ENCODE assay signal across 8 cellular contexts in the genomic region with DNA sequence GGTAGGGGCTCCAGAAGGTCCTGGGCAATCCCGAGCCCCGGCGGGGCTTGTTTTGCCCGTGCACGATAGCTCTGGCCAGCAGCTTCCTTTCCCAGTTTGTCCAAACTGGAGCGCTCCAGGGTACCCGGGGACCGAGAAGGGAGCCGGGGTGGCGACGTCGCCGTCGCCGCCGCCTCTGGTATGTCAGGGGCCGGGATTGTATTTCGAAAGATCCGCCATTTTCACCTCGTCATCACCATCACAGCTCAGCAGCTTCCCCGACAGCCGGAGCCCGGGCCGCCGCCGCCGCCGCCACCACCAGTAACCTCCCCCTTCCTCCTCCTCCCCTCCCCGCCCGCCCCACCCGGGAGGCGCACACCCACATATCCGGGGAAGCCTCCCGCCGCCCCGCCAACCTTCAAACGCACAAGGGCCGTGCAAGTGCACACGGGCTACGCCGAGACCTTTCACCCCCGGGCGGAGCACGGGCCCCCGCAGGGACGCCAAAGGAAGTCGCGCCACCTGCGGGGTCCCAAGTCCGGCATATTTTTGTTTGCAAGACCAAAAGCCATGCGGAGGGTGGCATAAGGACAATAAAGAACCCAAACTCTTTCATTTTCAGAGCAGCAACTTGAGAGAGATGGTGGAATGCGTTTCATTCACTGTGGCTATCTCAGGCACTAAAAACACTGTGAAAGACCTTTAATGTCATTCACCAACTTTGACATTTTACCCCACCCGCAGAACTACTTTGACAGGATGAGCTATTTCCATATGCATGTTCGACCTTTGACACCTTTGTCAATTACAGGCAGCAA. TPM values are rescaled to one million over a fixed set of nuclear protein-coding genes. Genes with fewer than 3 reads are reported as not detected.
DNase-seq lines count a peak whose midpoint lies in the region; ATAC-seq and TF ChIP-seq lines count a peak whose summit lies in the region.

A gene (minus strand): TSS at position 302 of the 797 bp plus-strand sequence. CDS start 25,979 bp downstream, outside the sequence.

- no peaks in the 10 kb centered on the region for H3K9me3 Mint-ChIP-seq in endothelial cell (ENCODE audit: unreplicated experiment)

- H3K9me2 ChIP-seq in OCI-LY7 (ENCODE audit: insufficient read depth, low read length): no peaks in the 10 kb centered on the region

- CTCF ChIA-PET in BJ (lab: Yijun Ruan, JAX) (interaction anchor here (1.2 kb wide), 1 partner anchor 254 kb away, joined by 3 read pairs; no protein-coding TSS in a partner anchor), OCI-LY7 (lab: Charles Lee; ENCODE audit: unreplicated experiment) (interaction anchor here (0.9 to 1.3 kb wide), 3 partner anchors 20 to 27 kb away, joined by 3 to 5 read pairs (median 4); a partner anchor contains a TSS)

- peak within 1 kb of the TSS; percentile 92 for H3K27ac Mint-ChIP-seq in endothelial cell (ENCODE audit: unreplicated experiment)

- H3K4me1 Mint-ChIP-seq in endothelial cell (ENCODE audit: unreplicated experiment): peaks cover 29% of the 10 kb centered on the region

- no peaks in the 10 kb centered on the region for H3K27me3 ChIP-seq in BJ (ENCODE audit: control insufficient read depth, insufficient read depth, low read length)

- H3K79me2 ChIP-seq in OCI-LY7 (ENCODE audit: insufficient read depth, low read depth, low read length): peaks cover 66% of the 10 kb centered on the region

- H3K36me3 ChIP-seq in BJ (ENCODE audit: control insufficient read depth, insufficient read depth, low read length): no peaks in the 10 kb centered on the region
- H3K36me3 ChIP-seq in OCI-LY7 (ENCODE audit: insufficient read depth, low read length): peaks cover 14% of the 10 kb centered on the region

- ATAC-seq in HG03432 (IDR thresholded peaks at IDR 0.05; ENCODE audit: unreplicated experiment): peak; percentile 58

- peaks cover 29% of the 10 kb centered on the region for H3K4me1 ChIP-seq in OCI-LY7 (ENCODE audit: insufficient read depth, low read length, poor library complexity, severe bottlenecking)

- BruUV-seq in OCI-LY7 (replicated peaks; lab: Mats Ljungman, UMichigan): TSS peak; percentile 75

- POLR2A ChIA-PET in BJ (lab: Charles Lee): interaction anchor here (0.6 to 0.7 kb wide), 4 partner anchors 13 to 503 kb away, joined by 3 to 21 read pairs (median 13); a partner anchor contains a TSS
- POLR2A ChIA-PET in OCI-LY7 (lab: Charles Lee): interaction anchor here (0.5 to 4.3 kb wide), 30 partner anchors 8 to 357 kb away, joined by 3 to 52 read pairs (median 4); a partner anchor contains a TSS

- H4K20me1 ChIP-seq in OCI-LY7 (ENCODE audit: insufficient read depth, low read length): peaks cover 7% of the 10 kb centered on the region; the same call in 1 of the 2 replicates

- H3K4me3 Mint-ChIP-seq in endothelial cell (ENCODE audit: unreplicated experiment): peak within 1 kb of the TSS; percentile 98

- H2AFZ ChIP-seq in OCI-LY7 (ENCODE audit: low read length): peak within 1 kb of the TSS; percentile 61; the same call in 1 of the 2 replicates

- peak within 1 kb of the TSS; percentile 96 for H3K4me2 ChIP-seq in OCI-LY7 (ENCODE audit: low read length)

- H3K4me3 ChIP-seq in BJ (ENCODE audit: low read depth, low read length) (peak within 1 kb of the TSS; percentile 69), OCI-LY7 (ENCODE audit: low read depth, low read length, poor library complexity, severe bottlenecking) (peak within 1 kb of the TSS; percentile 97)

- no peaks in the 10 kb centered on the region for H3K9me3 ChIP-seq in OCI-LY7 (ENCODE audit: low read length)

- H3K36me3 Mint-ChIP-seq in endothelial cell (ENCODE audit: low read depth, unreplicated experiment): peaks cover 5% of the 10 kb centered on the region

- H3K27ac ChIP-seq in OCI-LY7 (ENCODE audit: low read depth, low read length, poor library complexity, severe bottlenecking): peak within 1 kb of the TSS; percentile 92

- intact Hi-C loops in OCI-LY7 (cut with micrococcal nuclease; ENCODE audit: unreplicated experiment): loop anchor here (1.0 to 5.0 kb wide), 4 partner anchors 110 to 638 kb away; a partner anchor contains a TSS

- peak; percentile 56 for TF ChIP-seq POLR2A in GM19099 (IDR thresholded peaks at IDR 0.05; ENCODE audit: extremely low read depth, insufficient read length, low read depth)

- H3K27me3 Mint-ChIP-seq in endothelial cell (ENCODE audit: unreplicated experiment): peaks cover 11% of the 10 kb centered on the region

- TF ChIP-seq CTCF in BJ (IDR thresholded peaks at IDR 0.05; ENCODE audit: insufficient read depth, low read depth, low read length) (no peak), OCI-LY7 (conservative IDR thresholded peaks at IDR 0.05; ENCODE audit: low read length) (no peak), endothelial cell (IDR thresholded peaks at IDR 0.05; ENCODE audit: unreplicated experiment) (no peak)

- DNase-seq in BJ (ENCODE audit: low read depth): no peak
- DNase-seq in OCI-LY7 (ENCODE audit: low spot score): peak; percentile 92
- peak; percentile 88 for DNase-seq in activated CD8-positive, alpha-beta memory T cell treated with anti-CD3 and anti-CD28 coated beads, Interleukin-2, amount 50 U/mL, for 48 hours
- peak; percentile 62 for DNase-seq in endothelial cell (ENCODE audit: low spot score)
- peak; percentile 53 for DNase-seq in midbrain (lab: John Stamatoyannopoulos, UW)
- peak; percentile 67 to 75 for DNase-seq in stimulated activated CD8-positive, alpha-beta memory T cell treated with anti-CD3 and anti-CD28 coated beads, Interleukin-2, amount 100 ng/mL, for 1 hour (ENCODE audit: low read depth in 2 of 2)

RNA-seq across cellular contexts. Expression of the gene that starts here (rescaled TPM):
- polyA plus RNA-seq in BJ (2011; rRNA removed): 14.7 and 18.8 TPM in 2 replicates
- 21.6 and 30.4 TPM in 2 replicates for polyA minus RNA-seq in BJ (2011; rRNA and poly(A)+ RNA removed)
- total RNA-seq in OCI-LY7 (2014; rRNA removed; shearing (Covaris generic)): 48.3 and 48.9 TPM in 2 replicates
- total RNA-seq in OCI-LY7 (2022): 47.6 and 59.1 TPM in 2 replicates
- total RNA-seq in endothelial cell (ENCODE audit: unreplicated experiment): 10.9 TPM
